In the genomic region with DNA sequence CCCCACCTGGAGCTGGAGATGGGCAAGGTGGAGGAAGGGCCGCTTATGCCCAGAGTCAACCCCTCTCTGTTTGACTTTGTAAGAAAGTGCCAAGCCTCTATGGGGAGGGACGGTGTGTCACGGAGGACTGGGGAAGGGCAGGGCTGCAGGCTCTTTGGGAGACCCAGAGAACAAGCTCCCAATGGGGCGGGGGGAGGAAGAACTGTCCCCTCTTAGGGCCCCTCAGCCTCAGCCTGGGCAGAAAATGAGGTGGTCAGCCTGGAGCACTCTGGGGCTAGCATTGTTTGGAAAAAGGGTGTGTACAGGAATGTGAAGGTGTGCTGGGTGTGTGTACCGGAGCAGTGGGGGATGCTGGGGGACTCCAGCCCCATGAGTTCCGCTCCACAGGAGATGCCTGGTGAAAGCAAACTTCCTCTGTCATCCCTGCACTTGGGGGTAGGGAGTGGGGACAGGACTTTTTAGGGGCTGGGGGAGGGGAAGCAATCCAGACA, we compare ENCODE assay signal across 18 cellular contexts. TPM values are rescaled to one million over a fixed set of nuclear protein-coding genes. Genes with fewer than 3 reads are reported as not detected.
DNase-seq lines count a peak whose midpoint lies in the region; ATAC-seq and TF ChIP-seq lines count a peak whose summit lies in the region.
"Had no signal": no experiment of that assay in that cellular context is flagged by ENCODE, and none has a peak within 500 bp of the region (broad histone marks: within the 10 kb centered on the region; RNA-seq: fewer than 3 reads in every experiment).

No MANE protein-coding gene starts in this region.

- no peak overlapping the region for H3K4ac ChIP-seq in mesenchymal stem cell (ENCODE audit: low read depth in 1 of 2, low read length in 2 of 2)

- H3K27me3 ChIP-seq in duodenal mucosa (ENCODE audit: control insufficient read depth in 1 of 2, insufficient read depth in 2 of 2, low read length in 2 of 2) (no peaks in the 10 kb centered on the region), mesenchymal stem cell (ENCODE audit: control insufficient read depth in 1 of 2, insufficient read depth in 1 of 2, low read length in 2 of 2) (peaks cover 0 to 92% of the 10 kb centered on the region in 2 experiments)

- no peak overlapping the region for H2BK15ac ChIP-seq in mesenchymal stem cell (ENCODE audit: low read depth, poor library complexity, severe bottlenecking)

- DNase-seq in SIG-M5 treated with dmso at 0.1 percent for 504 hours (lab: John Stamatoyannopoulos, UW; ENCODE audit: unreplicated experiment) (peak; percentile 63), SIG-M5 (lab: John Stamatoyannopoulos, UW) (no peak), mesenchymal stem cell (no peak), type B pancreatic cell (ENCODE audit: extremely low spot score, unreplicated experiment) (no peak), KG1 (lab: John Stamatoyannopoulos, UW) (no peak), GM19240 (ENCODE audit: insufficient read length, low spot score) (no peak)
- DNase-seq: activated CD4-positive, alpha-beta T cell treated with anti-CD3 and anti-CD28 coated beads for 1 hour; CD8-positive, alpha-beta T cell; GF-D8; GOT3; MV-4-11; natural killer cell; NCI-H226 had no signal

- peaks cover 14% of the 10 kb centered on the region for H3K79me1 ChIP-seq in mesenchymal stem cell (replicated peaks; ENCODE audit: low read length, poor library complexity, severe bottlenecking)

- H4K91ac ChIP-seq in mesenchymal stem cell (ENCODE audit: low read length), result no peak overlapping the region

- no peak overlapping the region for H3K14ac ChIP-seq in mesenchymal stem cell (ENCODE audit: low read length in 2 of 2)

- peaks cover 56% of the 10 kb centered on the region for H3K4me1 Mint-ChIP-seq in type B pancreatic cell (ENCODE audit: unreplicated experiment)

- H3K23ac ChIP-seq in mesenchymal stem cell (ENCODE audit: low read length in 2 of 2), result no peak overlapping the region

- peak overlapping the region; percentile 52 to 92 for H3K9ac ChIP-seq in duodenal mucosa (ENCODE audit: low read depth in 1 of 2, low read length in 2 of 2)
- H3K9ac ChIP-seq in mesenchymal stem cell (ENCODE audit: low read length), result no peak overlapping the region

- no peak for ATAC-seq in HG03432 (IDR thresholded peaks at IDR 0.05; ENCODE audit: unreplicated experiment)
- ATAC-seq: CD8-positive, alpha-beta T cell; natural killer cell; sciatic nerve had no signal

- no peak for TF ChIP-seq CTCF in type B pancreatic cell (conservative IDR thresholded peaks at IDR 0.05)

- H4K8ac ChIP-seq in mesenchymal stem cell (ENCODE audit: low read length), result no peak overlapping the region

- peak overlapping the region; percentile 73 to 89 for H3K4me3 ChIP-seq in duodenal mucosa (ENCODE audit: low read depth in 1 of 2, low read length in 2 of 2)
- peak overlapping the region in 1 of 2 experiments; percentile 2 for H3K4me3 ChIP-seq in mesenchymal stem cell (ENCODE audit: insufficient read depth in 1 of 2, low read depth in 1 of 2, low read length in 2 of 2)

- no peaks in the 10 kb centered on the region for H3K36me3 Mint-ChIP-seq in type B pancreatic cell
- H3K36me3 Mint-ChIP-seq: CD8-positive, alpha-beta T cell; natural killer cell had no signal

- no peak overlapping the region for H3K18ac ChIP-seq in mesenchymal stem cell (ENCODE audit: low read depth in 1 of 2, low read length in 2 of 2)

- H2AFZ ChIP-seq in mesenchymal stem cell (ENCODE audit: low read depth, low read length), result no peak overlapping the region

- no peak overlapping the region for H2BK120ac ChIP-seq in mesenchymal stem cell (ENCODE audit: low read depth, low read length)

- peak overlapping the region; percentile 29 for H2AK5ac ChIP-seq in mesenchymal stem cell (ENCODE audit: low read length, severe bottlenecking)

- no peaks in the 10 kb centered on the region for H3K9me3 Mint-ChIP-seq in type B pancreatic cell
- H3K9me3 Mint-ChIP-seq: CD8-positive, alpha-beta T cell; natural killer cell; T-helper 1 cell treated with Interleukin-12 subunit alpha and Interleukin-12 subunit beta and Interleukin-4 antibody, amounts not matched to agents 30 μg/mL and 1 μg/mL, for 36 hours had no signal

- peaks cover 7% of the 10 kb centered on the region for H3K27me3 Mint-ChIP-seq in type B pancreatic cell

- no peak overlapping the region for H2BK5ac ChIP-seq in mesenchymal stem cell (ENCODE audit: low read depth, low read length, poor library complexity, severe bottlenecking)

- H3K36me3 ChIP-seq in duodenal mucosa (ENCODE audit: control insufficient read depth in 1 of 2, insufficient read depth in 2 of 2, low read length in 2 of 2), result peaks cover 6 to 7% of the 10 kb centered on the region in 2 donors
- peaks cover 0 to 5% of the 10 kb centered on the region in 2 experiments for H3K36me3 ChIP-seq in mesenchymal stem cell (ENCODE audit: control insufficient read depth in 1 of 2, insufficient read depth in 2 of 2, low read depth in 1 of 2, low read length in 2 of 2)

- no peak overlapping the region for H2BK12ac ChIP-seq in mesenchymal stem cell (ENCODE audit: low read length in 2 of 2)

- H3K9me3 ChIP-seq in duodenal mucosa (ENCODE audit: control insufficient read depth in 1 of 2, low read length in 2 of 2), result no peaks in the 10 kb centered on the region
- H3K9me3 ChIP-seq in mesenchymal stem cell (ENCODE audit: control insufficient read depth, low read length), result no peaks in the 10 kb centered on the region

- H3K27ac ChIP-seq in duodenal mucosa (ENCODE audit: low read depth, low read length), result peak overlapping the region; percentile 11
- H3K27ac ChIP-seq in mesenchymal stem cell (ENCODE audit: low read length, poor library complexity, severe bottlenecking), result peak overlapping the region; percentile 19

- H3K4me1 ChIP-seq in duodenal mucosa (ENCODE audit: control insufficient read depth in 1 of 2, insufficient read depth in 2 of 2, low read length in 2 of 2) (peaks cover 44 to 60% of the 10 kb centered on the region in 2 donors), mesenchymal stem cell (ENCODE audit: control insufficient read depth, insufficient read depth, low read depth, low read length) (peaks cover 55% of the 10 kb centered on the region)

- peak overlapping the region; percentile 97 for H3K27ac Mint-ChIP-seq in type B pancreatic cell
- H3K27ac Mint-ChIP-seq: CD8-positive, alpha-beta T cell; natural killer cell; T-helper 1 cell treated with Interleukin-12 subunit alpha and Interleukin-12 subunit beta and Interleukin-4 antibody, amounts not matched to agents 30 μg/mL and 1 μg/mL, for 36 hours had no signal

- 61% methylated on average over 6 of the region's 6 CpGs for WGBS in mesenchymal stem cell

- peak overlapping the region; percentile 71 for H3K4me2 ChIP-seq in mesenchymal stem cell (ENCODE audit: low read length, poor library complexity, severe bottlenecking)

- peak overlapping the region; percentile 98 for H3K4me3 Mint-ChIP-seq in type B pancreatic cell
- H3K4me3 Mint-ChIP-seq: CD8-positive, alpha-beta T cell; natural killer cell; T-helper 1 cell treated with Interleukin-12 subunit alpha and Interleukin-12 subunit beta and Interleukin-4 antibody, amounts not matched to agents 30 μg/mL and 1 μg/mL, for 36 hours had no signal

RNA-seq across cellular contexts. Expression of a gene that starts 1.2 kb away (rescaled TPM):
- polyA plus RNA-seq in mesenchymal stem cell (2013, experiment 1 of 2), result 0.64 TPM
- 0.45 TPM for polyA plus RNA-seq in mesenchymal stem cell (2013, experiment 2 of 2)
- total RNA-seq in type B pancreatic cell (ENCODE audit: low replicate concordance), result 37.6 and 38.4 TPM in 2 replicates
- total RNA-seq: CD8-positive, alpha-beta T cell; OCI-LY7 had no signal

RNA-seq across cellular contexts. Expression of a gene that starts 20.7 kb away (rescaled TPM):
- not detected for polyA plus RNA-seq in mesenchymal stem cell (2013, experiment 1 of 2)
- not detected for polyA plus RNA-seq in mesenchymal stem cell (2013, experiment 2 of 2)
- total RNA-seq in type B pancreatic cell (ENCODE audit: low replicate concordance), result not detected in 2 replicates
- total RNA-seq: OCI-LY7, sciatic nerve had no signal
